9 cellular contexts compared by ENCODE assay signal in the genomic region with DNA sequence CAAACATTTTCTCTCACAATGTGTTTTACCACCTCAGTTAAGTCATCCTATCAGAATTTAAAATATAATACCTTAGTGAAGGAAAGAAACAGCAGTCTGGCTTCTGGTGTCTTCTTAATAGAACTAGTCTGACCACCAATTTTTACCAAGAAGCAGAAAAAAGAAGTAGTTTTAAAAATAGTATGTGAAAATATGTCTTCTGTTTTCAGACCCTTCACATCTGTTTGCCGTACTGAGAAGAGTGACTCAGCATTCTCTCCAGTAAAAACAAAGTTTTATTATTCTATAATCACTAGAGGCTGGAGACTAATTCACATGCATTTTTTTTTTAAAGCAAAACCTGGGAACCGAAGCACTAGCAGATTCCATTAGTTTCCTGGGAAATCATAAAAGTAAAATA.
DNase-seq lines count a peak whose midpoint lies in the region; ATAC-seq, FAIRE-seq and TF ChIP-seq lines count a peak whose summit lies in the region.
"Had no signal": no experiment of that assay in that cellular context is flagged by ENCODE, and none has a peak within 500 bp of the region (broad histone marks: within the 10 kb centered on the region; RNA-seq: fewer than 3 reads in every experiment).

No MANE protein-coding gene starts in this region.

- H3K36me3 ChIP-seq in pancreas, result no peaks in the 10 kb centered on the region
- no peaks in the 10 kb centered on the region for H3K36me3 ChIP-seq in kidney (ENCODE audit: control insufficient read depth in 1 of 2, insufficient read depth in 2 of 2, low read length in 2 of 2)

- TF ChIP-seq CTCF in pancreas (IDR thresholded peaks at IDR 0.05) (no peak), kidney (IDR thresholded peaks at IDR 0.05; ENCODE audit: borderline replicate concordance, extremely low read depth, insufficient read depth) (no peak)

- H3K27me3 ChIP-seq in pancreas, result no peaks in the 10 kb centered on the region

- FAIRE-seq in GM18507 (lab: Jason Lieb, UNC), result peak; percentile 67
- FAIRE-seq in pancreas (lab: Jason Lieb, UNC), result no peak
- FAIRE-seq in kidney (lab: Jason Lieb, UNC), result no peak

- H3K9ac ChIP-seq in kidney (ENCODE audit: low read length in 2 of 2), result no peak overlapping the region

- H3K4me1 ChIP-seq in pancreas, result no peaks in the 10 kb centered on the region
- no peaks in the 10 kb centered on the region for H3K4me1 ChIP-seq in kidney (ENCODE audit: control insufficient read depth in 1 of 2, insufficient read depth in 1 of 2, low read depth in 1 of 2, low read length in 2 of 2)

- peak; percentile 61 for ATAC-seq in HG02642 (IDR thresholded peaks at IDR 0.05; ENCODE audit: poor library complexity, unreplicated experiment)
- ATAC-seq in pancreas, result no peak

- no peak for DNase-seq in GM18507 (ENCODE audit: extremely low spot score, insufficient read length, low read depth)
- DNase-seq in NAMALWA (ENCODE audit: low spot score), result peak; percentile 26
- peak; percentile 38 for DNase-seq in left kidney (ENCODE audit: low read depth, low spot score)
- no peak for DNase-seq in pancreas
- no peak for DNase-seq in Ammon's horn (ENCODE audit: low spot score)
- DNase-seq in stimulated activated CD4-positive, alpha-beta T cell treated with anti-CD3 and anti-CD28 coated beads, Interleukin-4, amount 100 ng/mL, for 24 hours, result no peak
- DNase-seq in kidney, result no peak
- DNase-seq: activated CD4-positive, alpha-beta T cell treated with anti-CD3 and anti-CD28 coated beads, Interleukin-2, amount 50 U/mL, for 48 hours had no signal

- no peak overlapping the region for H3K4me3 ChIP-seq in pancreas
- H3K4me3 ChIP-seq in kidney (ENCODE audit: low read length in 2 of 2), result no peak overlapping the region

- H3K27ac ChIP-seq in pancreas, result no peak overlapping the region
- H3K27ac ChIP-seq in kidney (ENCODE audit: low read depth in 2 of 2, low read length in 2 of 2), result no peak overlapping the region

- intact Hi-C loops in pancreas (cut with DNase I) (no loop called here), kidney (cut with DNase I) (no loop called here)

- H3K9me3 ChIP-seq in pancreas (no peaks in the 10 kb centered on the region), kidney (ENCODE audit: control insufficient read depth in 1 of 2, low read length in 2 of 2) (no peaks in the 10 kb centered on the region)

- WGBS in pancreas, 2 donors, result 5 to 8% methylated on average over 2 of the region's 2 CpGs

Comparison
In these comparisons a context has a peak if more than half of its experiments do, and no peak if none do; other contexts are left out.
1. DNase-seq: peak in NAMALWA (single experiment) and left kidney (single experiment); none in GM18507 (single experiment), pancreas (0 of 6), Ammon's horn (single experiment), stimulated activated CD4-positive, alpha-beta T cell treated with anti-CD3 and anti-CD28 coated beads, Interleukin-4, amount 100 ng/mL, for 24 hours (single experiment) and kidney (single experiment).